In the genomic region with DNA sequence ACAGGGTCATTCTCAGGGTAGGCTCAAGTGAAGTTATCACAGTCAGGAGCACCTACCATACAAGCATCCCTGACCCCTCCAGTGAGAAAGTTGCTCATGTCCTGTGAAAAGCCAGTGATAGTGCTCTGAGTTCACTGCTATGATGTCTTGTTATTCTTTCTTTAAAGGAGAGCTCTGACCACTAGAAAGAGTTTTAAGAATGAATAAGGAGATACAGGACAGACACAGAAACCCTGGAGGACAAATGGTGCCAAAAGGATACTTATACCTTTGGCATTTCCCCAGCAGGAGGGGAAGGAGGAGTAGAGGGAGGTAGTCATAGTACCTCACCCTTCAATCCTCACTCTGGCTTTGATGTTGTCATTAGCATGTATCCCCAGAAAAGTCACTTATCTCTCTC, we compare ENCODE assay signal across 20 cellular contexts.
A peak's percentile ranks its signal among the peaks of the same experiment; 100 is the strongest.
DNase-seq lines count a peak whose midpoint lies in the region; TF ChIP-seq lines count a peak whose summit lies in the region.
"Had no signal": no experiment of that assay in that cellular context is flagged by ENCODE, and none has a peak within 500 bp of the region (broad histone marks: within the 10 kb centered on the region; RNA-seq: fewer than 3 reads in every experiment).

No MANE protein-coding gene starts in this region.

- H3K4me1 ChIP-seq in mammary epithelial cell (ENCODE audit: insufficient read depth, low read length) = no peaks in the 10 kb centered on the region
- H3K4me1 ChIP-seq: BE2C had no signal

- TF ChIP-seq CTCF in MCF 10A (IDR thresholded peaks at IDR 0.05; ENCODE audit: unreplicated experiment) (no peak), mammary epithelial cell (conservative IDR thresholded peaks at IDR 0.05 in 1 of 2, IDR thresholded peaks at IDR 0.05 in 1 of 2; ENCODE audit: extremely low read depth in 1 of 2, insufficient read depth in 1 of 2, low read depth in 1 of 2, low read length in 2 of 2) (no peak), fibroblast of mammary gland (conservative IDR thresholded peaks at IDR 0.05; ENCODE audit: control insufficient read depth, insufficient read depth, low read depth, low read length) (no peak)

- no peak overlapping the region for H3K4me3 Mint-ChIP-seq in MCF 10A (ENCODE audit: unreplicated experiment)

- no peaks in the 10 kb centered on the region for H3K79me2 ChIP-seq in mammary epithelial cell (ENCODE audit: insufficient read depth, low read length)

- peaks cover 45% of the 10 kb centered on the region for H3K4me1 Mint-ChIP-seq in MCF 10A (ENCODE audit: insufficient read depth, unreplicated experiment)

- H3K27me3 ChIP-seq in mammary epithelial cell (ENCODE audit: insufficient read depth, low read length) = no peaks in the 10 kb centered on the region
- H3K27me3 ChIP-seq: BE2C had no signal

- H3K27me3 Mint-ChIP-seq in MCF 10A (ENCODE audit: insufficient read depth, unreplicated experiment) = no peaks in the 10 kb centered on the region

- H3K9ac ChIP-seq in mammary epithelial cell (ENCODE audit: insufficient read depth, low read length) = no peak overlapping the region

- H2AFZ ChIP-seq in mammary epithelial cell (ENCODE audit: low read depth, low read length) = no peak overlapping the region
- H2AFZ ChIP-seq: PC-9 had no signal

- no peaks in the 10 kb centered on the region for H3K9me3 Mint-ChIP-seq in MCF 10A (ENCODE audit: unreplicated experiment)

- POLR2A ChIA-PET in MCF 10A (lab: Yijun Ruan, JAX) = no interaction called here

- CTCF ChIA-PET in MCF 10A (lab: Yijun Ruan, JAX) = interaction anchor here (0.8 kb wide), 1 partner anchor 33 kb away, joined by 4 read pairs; no protein-coding TSS in a partner anchor
- CTCF ChIA-PET in mammary epithelial cell (lab: Charles Lee; ENCODE audit: low non-redundant PET) = no interaction called here

- H3K36me3 Mint-ChIP-seq in MCF 10A (ENCODE audit: insufficient read depth, unreplicated experiment) = no peaks in the 10 kb centered on the region
- H3K36me3 Mint-ChIP-seq: CD4-positive, alpha-beta memory T cell had no signal

- BruUV-seq in MCF 10A (replicated peaks; lab: Mats Ljungman, UMichigan) = no TSS peak
- no TSS peak for BruUV-seq in mammary epithelial cell (replicated peaks; lab: Mats Ljungman, UMichigan)

- H3K9me3 ChIP-seq in mammary epithelial cell (replicated peaks; ENCODE audit: insufficient read depth, low read length) = peaks cover 2% of the 10 kb centered on the region
- H3K9me3 ChIP-seq: BE2C had no signal

- H3K4me3 ChIP-seq in mammary epithelial cell (replicated peaks in 1 of 3; ENCODE audit: insufficient read depth in 1 of 3, low read depth in 2 of 3, low read length in 3 of 3) (no peak overlapping the region), fibroblast of mammary gland (ENCODE audit: control insufficient read depth, low read depth, low read length) (no peak overlapping the region)
- H3K4me3 ChIP-seq: K562, PC-9 had no signal

- DNase-seq in MCF 10A (ENCODE audit: unreplicated experiment) (peak; percentile 11), mammary epithelial cell (no peak), NCI-H226 (peak; percentile 61), fibroblast of mammary gland (ENCODE audit: low read depth) (peak; percentile 65), cerebellar cortex (ENCODE audit: low spot score) (no peak), epidermal melanocyte (ENCODE audit: insufficient read length, low spot score) (no peak), T-helper 1 cell (no peak), A172 (ENCODE audit: low spot score) (no peak)
- DNase-seq: BE2C; Calu3; CD4-positive, alpha-beta memory T cell; DMS53; NCI-H1417; NCI-H187; NCI-H2107; NCI-H345; NCI-H526 had no signal

- H3K27ac Mint-ChIP-seq in MCF 10A (ENCODE audit: low read depth, unreplicated experiment) = no peak overlapping the region

- no peaks in the 10 kb centered on the region for H4K20me1 ChIP-seq in mammary epithelial cell (ENCODE audit: insufficient read depth, low read length)

- H3K27ac ChIP-seq in mammary epithelial cell (ENCODE audit: insufficient read depth, low read depth, low read length) = no peak overlapping the region
- H3K27ac ChIP-seq: 22Rv1, PC-9 had no signal

- dilution Hi-C loops in mammary epithelial cell (cut with HindIII; ENCODE audit: low sequenced_read_pairs) = no loop called here

- H3K36me3 ChIP-seq in mammary epithelial cell (ENCODE audit: insufficient read depth, low read length) = no peaks in the 10 kb centered on the region
- H3K36me3 ChIP-seq: BE2C had no signal

- no peak overlapping the region for H3K4me2 ChIP-seq in mammary epithelial cell (ENCODE audit: insufficient read depth, low read depth, low read length)
- H3K4me2 ChIP-seq: PC-9 had no signal

- in situ Hi-C loops in mammary epithelial cell (cut with MboI; ENCODE audit: low sequenced_read_pairs in 2 of 2) = no loop called here

- intact Hi-C loops in MCF 10A (cut with micrococcal nuclease) (no loop called here), mammary epithelial cell (cut with micrococcal nuclease) (no loop called here)

Comparison
In these comparisons a context has a peak if more than half of its experiments do, and no peak if none do; other contexts are left out.
1. DNase-seq: peak in MCF 10A (single experiment), NCI-H226 (single experiment) and fibroblast of mammary gland (single experiment); none in mammary epithelial cell (single experiment), cerebellar cortex (single experiment), epidermal melanocyte (single experiment), T-helper 1 cell (0 of 5) and A172 (single experiment).